In the genomic region with DNA sequence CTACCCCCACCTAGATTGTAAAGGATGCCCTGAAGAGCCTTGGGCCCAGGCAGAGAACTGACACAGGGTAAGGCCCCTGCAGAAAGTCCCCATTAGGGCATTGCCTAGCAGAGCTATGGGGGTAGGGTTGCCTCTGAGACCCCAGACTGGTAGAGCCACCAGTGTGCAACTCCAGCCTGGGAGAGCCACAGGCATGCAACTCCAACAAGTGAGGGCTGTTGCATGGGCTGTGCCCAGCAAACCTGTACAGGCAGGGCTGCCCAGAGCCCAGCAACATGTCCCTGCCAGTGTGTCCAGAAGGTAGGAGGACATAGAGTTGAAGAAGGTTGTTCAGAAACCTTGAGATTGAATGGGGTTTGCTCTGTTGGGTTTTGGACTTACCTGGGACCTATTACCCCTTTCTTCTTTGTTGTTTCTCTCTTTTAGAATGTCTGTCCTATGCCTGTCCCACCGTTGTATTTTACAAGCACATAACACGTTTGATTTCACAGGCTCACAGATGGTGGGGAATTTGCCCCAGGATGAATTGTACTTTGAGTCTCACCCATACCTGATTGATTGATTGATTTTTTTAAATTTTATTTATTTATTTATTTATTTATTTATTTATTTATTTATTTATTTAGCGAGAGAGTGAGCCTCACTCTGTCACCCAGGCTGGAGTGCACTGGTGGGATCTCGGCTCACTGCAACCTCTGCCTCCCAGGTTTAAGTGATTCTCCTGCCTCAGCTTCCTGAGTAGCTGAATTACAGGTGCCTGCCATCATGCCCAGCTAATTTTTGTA, we compare ENCODE assay signal across 34 cellular contexts. TPM values are rescaled to one million over a fixed set of nuclear protein-coding genes. Genes with fewer than 3 reads are reported as not detected.
"Had no signal": no experiment of that assay in that cellular context is flagged by ENCODE, and none has a peak within 500 bp of the region (broad histone marks: within the 10 kb centered on the region; RNA-seq: fewer than 3 reads in every experiment).

No MANE protein-coding gene starts in this region.

- H3K36me3 ChIP-seq: adrenal gland, gastrocnemius medialis had no signal

- H3K4me3 ChIP-seq: adrenal gland, body of pancreas, esophagus muscularis mucosa, gastrocnemius medialis, heart left ventricle had no signal

- H3K9me3 ChIP-seq: adrenal gland, body of pancreas, gastrocnemius medialis had no signal

- ATAC-seq: activated T-cell treated with anti-CD3 and anti-CD28 coated beads, Interleukin-2, amount 50 U/mL, for 72 hours; body of pancreas; effector memory CD8-positive, alpha-beta T cell; foreskin keratinocyte; gastrocnemius medialis; heart left ventricle; WTC11 had no signal

- H3K4me3 Mint-ChIP-seq: activated CD4-positive, alpha-beta memory T cell treated with anti-CD3 and anti-CD28 coated beads, Interleukin-2, amount 10 ng/mL, durations not matched to agents 7 days and 5 days; activated CD4-positive, alpha-beta T cell treated with anti-CD3 and anti-CD28 coated beads, Interleukin-2, amount 10 ng/mL, durations not matched to agents 7 days and 5 days; activated naive CD8-positive, alpha-beta T cell; activated T-cell treated with anti-CD3 and anti-CD28 coated beads, Interleukin-2, amount 50 U/mL, for 24 hours; activated T-cell treated with anti-CD3 and anti-CD28 coated beads, Interleukin-2, amount 50 U/mL, for 72 hours; effector memory CD8-positive, alpha-beta T cell; WTC11 had no signal

- H3K27me3 Mint-ChIP-seq: activated CD4-positive, alpha-beta memory T cell treated with anti-CD3 and anti-CD28 coated beads, Interleukin-2, amount 10 ng/mL, durations not matched to agents 7 days and 5 days; activated CD4-positive, alpha-beta T cell treated with anti-CD3 and anti-CD28 coated beads, Interleukin-2, amount 10 ng/mL, durations not matched to agents 7 days and 5 days; activated naive CD8-positive, alpha-beta T cell; activated T-cell treated with anti-CD3 and anti-CD28 coated beads, Interleukin-2, amount 50 U/mL, for 24 hours; effector memory CD8-positive, alpha-beta T cell had no signal

- H3K27me3 ChIP-seq: adrenal gland, body of pancreas, esophagus muscularis mucosa, foreskin keratinocyte, gastrocnemius medialis, heart left ventricle had no signal

- H3K4me1 Mint-ChIP-seq: activated CD4-positive, alpha-beta memory T cell treated with anti-CD3 and anti-CD28 coated beads, Interleukin-2, amount 10 ng/mL, durations not matched to agents 7 days and 5 days had no signal

- H3K4me1 ChIP-seq: body of pancreas, foreskin keratinocyte had no signal

- DNase-seq: activated CD4-positive, alpha-beta memory T cell treated with anti-CD3 and anti-CD28 coated beads, Interleukin-2, amount 10 ng/mL, durations not matched to agents 7 days and 5 days; activated CD4-positive, alpha-beta T cell treated with anti-CD3 and anti-CD28 coated beads for 1 hour; activated CD4-positive, alpha-beta T cell treated with anti-CD3 and anti-CD28 coated beads for 4 hours; activated CD4-positive, alpha-beta T cell treated with anti-CD3 and anti-CD28 coated beads, Interleukin-2, amount 10 ng/mL, durations not matched to agents 7 days and 5 days; activated CD4-positive, alpha-beta T cell treated with anti-CD3 and anti-CD28 coated beads, Interleukin-2, amount 50 U/mL, for 4 hours; activated CD8-positive, alpha-beta memory T cell treated with anti-CD3 and anti-CD28 coated beads, Interleukin-2, amount 50 U/mL, for 48 hours; activated effector memory CD4-positive, alpha-beta T cell treated with Interleukin-2 at 50 U/mL for 16 hours; activated gamma-delta T cell treated with Interleukin-2 at 50 U/mL for 16 hours; activated naive CD4-positive, alpha-beta T cell treated with anti-CD3 and anti-CD28 coated beads, Interleukin-2, amount 50 U/mL, for 16 hours; activated naive CD4-positive, alpha-beta T cell treated with Interleukin-2 at 50 U/mL for 16 hours; activated T-cell treated with anti-CD3 and anti-CD28 coated beads for 4 hours; activated T-cell treated with anti-CD3 and anti-CD28 coated beads, Interleukin-2, amount 50 U/mL, for 24 hours; activated T-cell treated with anti-CD3 and anti-CD28 coated beads, Interleukin-2, amount 50 U/mL, for 72 hours; adrenal gland; amygdala; aorta; body of pancreas; caudate nucleus; cortex of kidney; dermis blood vessel endothelial cell; effector CD4-positive, alpha-beta T cell; effector memory CD8-positive, alpha-beta T cell; erythroblast; foreskin keratinocyte; gastrocnemius medialis; glutamatergic neuron; heart left ventricle; T-helper 2 cell had no signal

- H3K27ac Mint-ChIP-seq: activated CD4-positive, alpha-beta memory T cell treated with anti-CD3 and anti-CD28 coated beads, Interleukin-2, amount 10 ng/mL, durations not matched to agents 7 days and 5 days; activated CD4-positive, alpha-beta T cell treated with anti-CD3 and anti-CD28 coated beads, Interleukin-2, amount 10 ng/mL, durations not matched to agents 7 days and 5 days; WTC11 had no signal

- H3K27ac ChIP-seq: adrenal gland, body of pancreas, esophagus muscularis mucosa, foreskin keratinocyte, gastrocnemius medialis, heart left ventricle, VCaP had no signal

RNA-seq across cellular contexts. Expression of a gene that starts 26.7 kb away (rescaled TPM):
- total RNA-seq: chondrocyte, dermis blood vessel endothelial cell had no signal

RNA-seq across cellular contexts. Expression of a gene that starts 31.4 kb away (rescaled TPM):
- total RNA-seq: activated CD4-positive, alpha-beta memory T cell treated with anti-CD3 and anti-CD28 coated beads, Interleukin-2, amount 10 ng/mL, durations not matched to agents 7 days and 5 days; activated CD4-positive, alpha-beta T cell treated with anti-CD3 and anti-CD28 coated beads, Interleukin-2, amount 10 ng/mL, durations not matched to agents 7 days and 5 days; activated T-cell treated with anti-CD3 and anti-CD28 coated beads, Interleukin-2, amount 50 U/mL, for 72 hours; T-helper 1 cell treated with Interleukin-12 subunit alpha and Interleukin-12 subunit beta and Interleukin-4 antibody, amounts not matched to agents 30 ng/mL and 1 ng/mL, for 36 hours had no signal
